1 cellular context compared by ENCODE assay signal in genomic region chr15:90934256-90934948, GRCh38.
TF ChIP-seq lines count a peak whose summit lies in the region.

No MANE protein-coding gene starts in this region.

TF ChIP-seq in A549, 52 proteins besides CTCF, POLR2A, EP300 and RAD21 (continued from another document):
- TF ChIP-seq, protein P1, sequence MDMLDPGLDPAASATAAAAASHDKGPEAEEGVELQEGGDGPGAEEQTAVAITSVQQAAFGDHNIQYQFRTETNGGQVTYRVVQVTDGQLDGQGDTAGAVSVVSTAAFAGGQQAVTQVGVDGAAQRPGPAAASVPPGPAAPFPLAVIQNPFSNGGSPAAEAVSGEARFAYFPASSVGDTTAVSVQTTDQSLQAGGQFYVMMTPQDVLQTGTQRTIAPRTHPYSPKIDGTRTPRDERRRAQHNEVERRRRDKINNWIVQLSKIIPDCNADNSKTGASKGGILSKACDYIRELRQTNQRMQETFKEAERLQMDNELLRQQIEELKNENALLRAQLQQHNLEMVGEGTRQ (IDR thresholded peaks at IDR 0.05): no peak
- TF ChIP-seq TP53 (CRISPR knock-in tag; IDR thresholded peaks at IDR 0.05): 0 out of 2 replicates have a peak, but pooled peaks have one; percentile 4
- TF ChIP-seq, protein P2, sequence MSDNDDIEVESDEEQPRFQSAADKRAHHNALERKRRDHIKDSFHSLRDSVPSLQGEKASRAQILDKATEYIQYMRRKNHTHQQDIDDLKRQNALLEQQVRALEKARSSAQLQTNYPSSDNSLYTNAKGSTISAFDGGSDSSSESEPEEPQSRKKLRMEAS (IDR thresholded peaks at IDR 0.05): peak; percentile 12; the same call in 1 of the 2 replicates
TF ChIP-seq in A549: peak in this region for 6.
